Comparison of ENCODE assay signal across 8 cellular contexts in genomic region chr14:90522585-90523191, GRCh38.
DNase-seq lines count a peak whose midpoint lies in the region; ATAC-seq and TF ChIP-seq lines count a peak whose summit lies in the region.

No MANE protein-coding gene starts in this region.

- peak; percentile 51 for ATAC-seq in foreskin keratinocyte
- peak; percentile 48 to 62 for ATAC-seq in gastrocnemius medialis
- no peak for ATAC-seq in GM21825 (IDR thresholded peaks at IDR 0.05; ENCODE audit: unreplicated experiment)
- ATAC-seq in T-helper 17 cell, result no peak

- no peak overlapping the region for H2BK5ac ChIP-seq in mesenchymal stem cell (ENCODE audit: low read depth, low read length, poor library complexity, severe bottlenecking)

- intact Hi-C loops in PC-9 (cut with micrococcal nuclease; ENCODE audit: unreplicated experiment), result loop anchor here (2.0 kb wide), 2 partner anchors 78 to 124 kb away; no protein-coding TSS in a partner anchor
- intact Hi-C loops in gastrocnemius medialis (cut with DNase I; ENCODE audit: low total_unique reads), result loop anchor here (5.0 kb wide), 1 partner anchor 115 kb away; no protein-coding TSS in a partner anchor

- H3K79me2 ChIP-seq in PC-9 (ENCODE audit: low read depth), result no peaks in the 10 kb centered on the region

- H3K27me3 ChIP-seq in PC-9 (ENCODE audit: insufficient read depth, low read depth) (no peaks in the 10 kb centered on the region), foreskin keratinocyte (peaks cover 14% of the 10 kb centered on the region), gastrocnemius medialis (no peaks in the 10 kb centered on the region), mesenchymal stem cell (ENCODE audit: control insufficient read depth in 1 of 2, insufficient read depth in 1 of 2, low read length in 2 of 2) (peaks cover 13 to 52% of the 10 kb centered on the region in 2 experiments)

- H4K20me1 ChIP-seq in PC-9 (ENCODE audit: insufficient read depth), result no peaks in the 10 kb centered on the region

- 80% methylated on average over 17 of the region's 21 CpGs for WGBS in mesenchymal stem cell

- no peak overlapping the region for H3K18ac ChIP-seq in mesenchymal stem cell (ENCODE audit: low read depth in 1 of 2, low read length in 2 of 2)

- TF ChIP-seq CTCF in NB4 (IDR thresholded peaks at IDR 0.05; ENCODE audit: low read depth, low read length), result no peak
- no peak for TF ChIP-seq CTCF in PC-9 (conservative IDR thresholded peaks at IDR 0.05)
- no peak for TF ChIP-seq CTCF in foreskin keratinocyte (conservative IDR thresholded peaks at IDR 0.05)
- TF ChIP-seq CTCF in gastrocnemius medialis (IDR thresholded peaks at IDR 0.05 in 4 of 5, conservative IDR thresholded peaks at IDR 0.05 in 1 of 5), result no peak

- H3K23ac ChIP-seq in mesenchymal stem cell (ENCODE audit: low read length in 2 of 2), result no peak overlapping the region

- H3K9ac ChIP-seq in mesenchymal stem cell (ENCODE audit: low read length), result no peak overlapping the region

- H4K91ac ChIP-seq in mesenchymal stem cell (ENCODE audit: low read length), result no peak overlapping the region

- in situ Hi-C loops in gastrocnemius medialis (cut with MboI; ENCODE audit: low sequenced_read_pairs in 4 of 4), result no loop called here

- TF ChIP-seq POLR2A in NB4 (IDR thresholded peaks at IDR 0.05; ENCODE audit: extremely low read depth, insufficient read length) (no peak), gastrocnemius medialis (IDR thresholded peaks at IDR 0.05) (peak in 1 of 2 donors; percentile 26)

- POLR2A ChIA-PET in PC-9 (lab: Charles Lee; ENCODE audit: unreplicated experiment), result interaction anchor here (0.6 to 0.7 kb wide), 2 partner anchors 79 to 241 kb away, joined by 3 to 4 read pairs; no protein-coding TSS in a partner anchor

- H3K27ac ChIP-seq in PC-9 (no peak overlapping the region), foreskin keratinocyte (no peak overlapping the region), gastrocnemius medialis (peak overlapping the region in 3 of 4 donors; percentile 47 to 60 (median 47)), mesenchymal stem cell (ENCODE audit: low read length, poor library complexity, severe bottlenecking) (no peak overlapping the region)

- H3F3A ChIP-seq in PC-9 (ENCODE audit: insufficient read depth, low read depth), result no peaks in the 10 kb centered on the region

- H3K79me1 ChIP-seq in mesenchymal stem cell (replicated peaks; ENCODE audit: low read length, poor library complexity, severe bottlenecking), result no peaks in the 10 kb centered on the region

- no peak overlapping the region for H4K8ac ChIP-seq in mesenchymal stem cell (ENCODE audit: low read length)

- H3K27ac Mint-ChIP-seq in T-helper 17 cell, result no peak overlapping the region

- no peak overlapping the region for H2BK12ac ChIP-seq in mesenchymal stem cell (ENCODE audit: low read length in 2 of 2)

- no TSS peak for BruUV-seq in PC-9 (replicated peaks; lab: Mats Ljungman, UMichigan)

- H3K4me1 ChIP-seq in PC-9 (replicated peaks; ENCODE audit: insufficient read depth), result 0 out of 2 replicates have a peak, but pooled peaks cover 1% of the 10 kb centered on the region
- H3K4me1 ChIP-seq in foreskin keratinocyte, result no peaks in the 10 kb centered on the region
- H3K4me1 ChIP-seq in gastrocnemius medialis, result peaks cover 24 to 32% of the 10 kb centered on the region in 2 donors
- H3K4me1 ChIP-seq in mesenchymal stem cell (ENCODE audit: control insufficient read depth, insufficient read depth, low read depth, low read length), result peaks cover 24% of the 10 kb centered on the region

- no peak overlapping the region for H2BK15ac ChIP-seq in mesenchymal stem cell (ENCODE audit: low read depth, poor library complexity, severe bottlenecking)

- H3K9me2 ChIP-seq in PC-9 (ENCODE audit: insufficient read depth), result no peaks in the 10 kb centered on the region

- H3K4me3 Mint-ChIP-seq in T-helper 17 cell, result no peak overlapping the region

- H2AFZ ChIP-seq in PC-9 (no peak overlapping the region), mesenchymal stem cell (ENCODE audit: low read depth, low read length) (no peak overlapping the region)

- DNase-seq in NB4 (ENCODE audit: low read depth) (peak; percentile 50), PC-9 (peak; percentile 43 to 70), foreskin keratinocyte (no peak), gastrocnemius medialis (peak; percentile 46 to 61), activated gamma-delta T cell treated with Interleukin-2 at 50 U/mL for 16 hours (no peak), mesenchymal stem cell (no peak), T-helper 17 cell (no peak)

- no peak overlapping the region for H2AK5ac ChIP-seq in mesenchymal stem cell (ENCODE audit: low read length, severe bottlenecking)

- H3K14ac ChIP-seq in mesenchymal stem cell (ENCODE audit: low read length in 2 of 2), result no peak overlapping the region

- no peaks in the 10 kb centered on the region for H3K9me3 ChIP-seq in PC-9 (ENCODE audit: insufficient read depth, low read depth)
- H3K9me3 ChIP-seq in gastrocnemius medialis, result no peaks in the 10 kb centered on the region
- H3K9me3 ChIP-seq in mesenchymal stem cell (ENCODE audit: control insufficient read depth, low read length), result peaks cover 9% of the 10 kb centered on the region
- no peaks in the 10 kb centered on the region for H3K9me3 ChIP-seq in T-helper 17 cell (ENCODE audit: control insufficient read depth, low read length, poor library complexity, severe bottlenecking)

- no peaks in the 10 kb centered on the region for H3K4me1 Mint-ChIP-seq in T-helper 17 cell

- H3K27me3 Mint-ChIP-seq in T-helper 17 cell, result peaks cover 18% of the 10 kb centered on the region

- no peak overlapping the region for H2BK120ac ChIP-seq in mesenchymal stem cell (ENCODE audit: low read depth, low read length)

- H3K36me3 Mint-ChIP-seq in T-helper 17 cell (ENCODE audit: low read depth), result no peaks in the 10 kb centered on the region

- no peaks in the 10 kb centered on the region for H3K36me3 ChIP-seq in PC-9 (ENCODE audit: low read depth)
- no peaks in the 10 kb centered on the region for H3K36me3 ChIP-seq in gastrocnemius medialis
- peaks cover 0 to 4% of the 10 kb centered on the region in 2 experiments for H3K36me3 ChIP-seq in mesenchymal stem cell (ENCODE audit: control insufficient read depth in 1 of 2, insufficient read depth in 2 of 2, low read depth in 1 of 2, low read length in 2 of 2)

- H3K4ac ChIP-seq in mesenchymal stem cell (ENCODE audit: low read depth in 1 of 2, low read length in 2 of 2), result no peak overlapping the region

- H3K4me2 ChIP-seq in PC-9 (peak overlapping the region; percentile 21; the same call in 1 of the 2 replicates), mesenchymal stem cell (ENCODE audit: low read length, poor library complexity, severe bottlenecking) (no peak overlapping the region)

- CTCF ChIA-PET in PC-9 (lab: Charles Lee), result interaction anchor here (0.6 kb wide), 1 partner anchor 194 kb away, joined by 3 read pairs; no protein-coding TSS in a partner anchor

- H3K4me3 ChIP-seq in NB4 (ENCODE audit: low read depth, low read length), result no peak overlapping the region
- H3K4me3 ChIP-seq in PC-9, result no peak overlapping the region
- H3K4me3 ChIP-seq in gastrocnemius medialis, result no peak overlapping the region
- no peak overlapping the region for H3K4me3 ChIP-seq in mesenchymal stem cell (ENCODE audit: insufficient read depth in 1 of 2, low read depth in 1 of 2, low read length in 2 of 2)

Comparison
In these comparisons a context has a peak if more than half of its experiments do, and no peak if none do; other contexts are left out.
1. DNase-seq: peak in NB4 (single experiment), PC-9 (2 of 2) and gastrocnemius medialis (2 of 2); none in foreskin keratinocyte (0 of 2), activated gamma-delta T cell treated with Interleukin-2 at 50 U/mL for 16 hours (single experiment), mesenchymal stem cell (single experiment) and T-helper 17 cell (0 of 3).
2. H3K27ac ChIP-seq: peak in gastrocnemius medialis (3 of 4); none in PC-9 (single experiment), foreskin keratinocyte (single experiment) and mesenchymal stem cell (single experiment).
3. ATAC-seq: peak in foreskin keratinocyte (single experiment) and gastrocnemius medialis (2 of 2); none in GM21825 (single experiment) and T-helper 17 cell (single experiment).